17 cellular contexts compared by ENCODE assay signal in the genomic region with DNA sequence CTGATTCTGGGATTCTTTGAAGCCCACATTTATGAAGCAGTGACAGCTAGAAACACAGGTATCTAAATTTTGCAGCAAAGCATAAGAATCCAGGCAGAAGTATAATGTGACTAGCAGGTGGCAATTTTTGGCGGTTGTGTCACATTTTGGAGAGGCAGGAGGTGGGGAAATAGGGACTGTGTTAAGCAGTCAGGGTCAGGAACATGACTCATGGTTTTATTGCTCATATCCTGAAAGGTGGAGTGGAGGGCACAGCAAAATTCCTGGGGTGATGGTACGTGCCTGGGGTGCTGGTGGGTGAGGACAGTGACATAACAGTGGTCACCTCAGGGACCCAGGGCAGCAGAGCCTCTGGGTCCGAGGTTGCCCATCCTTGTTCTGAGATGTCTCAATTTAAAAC.
DNase-seq lines count a peak whose midpoint lies in the region; TF ChIP-seq lines count a peak whose summit lies in the region.
"Had no signal": no experiment of that assay in that cellular context is flagged by ENCODE, and none has a peak within 500 bp of the region (broad histone marks: within the 10 kb centered on the region; RNA-seq: fewer than 3 reads in every experiment).

No MANE protein-coding gene starts in this region.

- H3K27ac ChIP-seq in GM23248 = no peak overlapping the region
- H3K27ac ChIP-seq: coronary artery, gastroesophageal sphincter, thyroid gland had no signal

- H3K4me1 ChIP-seq in GM23248 (ENCODE audit: insufficient read depth) = peaks cover 10% of the 10 kb centered on the region
- peaks cover 18% of the 10 kb centered on the region for H3K4me1 ChIP-seq in Loucy (ENCODE audit: insufficient read depth, low read length, poor library complexity, severe bottlenecking)
- H3K4me1 ChIP-seq: thyroid gland had no signal

- H4K20me1 ChIP-seq in GM23248 (ENCODE audit: insufficient read depth) (no peaks in the 10 kb centered on the region), Loucy (ENCODE audit: insufficient read depth, low read length, poor library complexity, severe bottlenecking) (no peaks in the 10 kb centered on the region)

- no peak overlapping the region for H3K27ac Mint-ChIP-seq in osteocyte (ENCODE audit: unreplicated experiment)
- H3K27ac Mint-ChIP-seq: GM23338, nephron had no signal

- no peaks in the 10 kb centered on the region for H3K79me2 ChIP-seq in GM23248 (ENCODE audit: insufficient read depth)
- H3K79me2 ChIP-seq in Loucy (ENCODE audit: insufficient read depth, low read length) = no peaks in the 10 kb centered on the region

- WGBS in GM23248 (ENCODE audit: low coverage in 1 of 2, low lambda C conversion rate in 2 of 2, missing lambda C conversion rate in 2 of 2), 2 experiments = 36% methylated on average over 3 of the region's 3 CpGs

- peaks cover 10% of the 10 kb centered on the region for H3K27me3 Mint-ChIP-seq in osteocyte (ENCODE audit: unreplicated experiment)

- no peaks in the 10 kb centered on the region for H3K36me3 Mint-ChIP-seq in osteocyte (ENCODE audit: unreplicated experiment)

- no peaks in the 10 kb centered on the region for H3F3A ChIP-seq in GM23248 (ENCODE audit: insufficient read depth)
- no peaks in the 10 kb centered on the region for H3F3A ChIP-seq in Loucy (ENCODE audit: low read depth)

- no peak overlapping the region for H3K4me3 Mint-ChIP-seq in osteocyte (ENCODE audit: unreplicated experiment)
- H3K4me3 Mint-ChIP-seq: GM23338, nephron had no signal

- H3K4me1 Mint-ChIP-seq in osteocyte (ENCODE audit: unreplicated experiment) = no peaks in the 10 kb centered on the region

- in situ Hi-C loops in GM23248 (cut with MboI) = no loop called here

- H3K4me3 ChIP-seq in GM23248 (no peak overlapping the region), Loucy (ENCODE audit: low read length, poor library complexity, severe bottlenecking) (no peak overlapping the region)
- H3K4me3 ChIP-seq: coronary artery, gastroesophageal sphincter, GM23338, smooth muscle cell, thyroid gland had no signal

- H3K27me3 ChIP-seq in GM23248 (replicated peaks; ENCODE audit: insufficient read depth) (no peaks in the 10 kb centered on the region), Loucy (ENCODE audit: insufficient read depth, low read length, poor library complexity, severe bottlenecking) (no peaks in the 10 kb centered on the region)
- H3K27me3 ChIP-seq: gastroesophageal sphincter, thyroid gland had no signal

- H2AFZ ChIP-seq in GM23248 (no peak overlapping the region), Loucy (ENCODE audit: low read length) (peak overlapping the region; percentile 1; the same call in 1 of the 2 replicates)
- H2AFZ ChIP-seq: GM23338 had no signal

- no peaks in the 10 kb centered on the region for H3K9me3 ChIP-seq in GM23248 (ENCODE audit: low read depth)
- no peaks in the 10 kb centered on the region for H3K9me3 ChIP-seq in Loucy (ENCODE audit: insufficient read depth, low read depth, low read length)
- H3K9me3 ChIP-seq: gastroesophageal sphincter, thyroid gland had no signal

- TF ChIP-seq CTCF in Loucy (conservative IDR thresholded peaks at IDR 0.05; ENCODE audit: low read length) = no peak
- TF ChIP-seq CTCF in osteocyte (IDR thresholded peaks at IDR 0.05) = no peak

- DNase-seq in GM23248 = peak; percentile 70
- DNase-seq in dermis blood vessel endothelial cell = peak; percentile 66
- DNase-seq in myocyte (ENCODE audit: low read depth) = peak; percentile 89
- no peak for DNase-seq in osteocyte (ENCODE audit: extremely low spot score, unreplicated experiment)
- no peak for DNase-seq in KG1 (lab: John Stamatoyannopoulos, UW)
- no peak for DNase-seq in hepatic stellate cell (ENCODE audit: low spot score)
- DNase-seq: activated CD4-positive, alpha-beta T cell treated with anti-CD3 and anti-CD28 coated beads, Interleukin-2, amount 50 U/mL, for 1 hour; activated gamma-delta T cell treated with Interleukin-2 at 50 U/mL for 16 hours; left colon; NCI-H526; thyroid gland had no signal

- H3K36me3 ChIP-seq in GM23248 (ENCODE audit: low read depth) (no peaks in the 10 kb centered on the region), Loucy (ENCODE audit: insufficient read depth, low read length) (no peaks in the 10 kb centered on the region)
- H3K36me3 ChIP-seq: gastroesophageal sphincter, thyroid gland had no signal

- H3K9me3 Mint-ChIP-seq in osteocyte (ENCODE audit: unreplicated experiment) = no peaks in the 10 kb centered on the region
- H3K9me3 Mint-ChIP-seq: GM23338, nephron had no signal

- no peak overlapping the region for H3K4me2 ChIP-seq in GM23248 (ENCODE audit: unreplicated experiment)
- peak overlapping the region; percentile 27 for H3K4me2 ChIP-seq in Loucy (ENCODE audit: low read depth, low read length, poor library complexity, severe bottlenecking)
- H3K4me2 ChIP-seq: GM23338, smooth muscle cell had no signal

- H3K9ac ChIP-seq in GM23248 = no peak overlapping the region
- H3K9ac ChIP-seq in Loucy (ENCODE audit: low read depth, low read length, poor library complexity, severe bottlenecking) = no peak overlapping the region

- H3K9me2 ChIP-seq in GM23248 (ENCODE audit: insufficient read depth) (no peaks in the 10 kb centered on the region), Loucy (replicated peaks; ENCODE audit: low read depth, low read length) (no peaks in the 10 kb centered on the region)

Comparison
In these comparisons a context has a peak if more than half of its experiments do, and no peak if none do; other contexts are left out.
1. DNase-seq: peak in GM23248 (single experiment), dermis blood vessel endothelial cell (single experiment) and myocyte (single experiment); none in osteocyte (single experiment), KG1 (single experiment) and hepatic stellate cell (single experiment).